38 cellular contexts compared by ENCODE assay signal in the genomic region with DNA sequence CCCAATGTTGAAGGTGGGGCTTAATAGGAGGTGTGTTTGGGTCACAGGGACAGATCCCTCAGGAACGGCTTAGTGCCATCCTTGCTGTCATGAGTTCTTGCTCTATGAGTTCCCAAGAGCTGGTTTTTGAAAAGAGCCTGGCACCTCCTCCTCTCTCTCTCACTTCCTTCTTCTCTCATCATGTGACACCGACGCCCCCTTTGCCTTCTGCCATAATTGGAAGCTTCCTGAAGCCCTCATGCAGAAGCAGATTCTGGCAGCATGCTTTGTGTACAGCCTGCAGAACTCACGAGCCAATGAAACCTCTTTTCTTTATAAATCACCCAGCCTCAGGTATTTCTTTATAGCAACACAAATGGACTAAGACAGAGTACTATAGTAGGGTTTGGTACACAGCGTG.
"Had no signal": no experiment of that assay in that cellular context is flagged by ENCODE, and none has a peak within 500 bp of the region (broad histone marks: within the 10 kb centered on the region; RNA-seq: fewer than 3 reads in every experiment).

No MANE protein-coding gene starts in this region.

- H3K9me3 Mint-ChIP-seq: activated CD4-positive, alpha-beta T cell treated with anti-CD3 and anti-CD28 coated beads, Interleukin-2, amount 10 ng/mL, durations not matched to agents 24 days and 14 days; activated CD8-positive, alpha-beta T cell treated with anti-CD3 and anti-CD28 coated beads for 36 hours; activated naive CD8-positive, alpha-beta T cell treated with anti-CD3 and anti-CD28 coated beads for 36 hours; activated T-helper 17 cell treated with anti-CD3 and anti-CD28 coated beads, Interleukin-2, amount 50 U/mL, for 72 hours; T-helper 1 cell treated with Interleukin-12 subunit alpha and Interleukin-12 subunit beta and Interleukin-4 antibody, amounts not matched to agents 30 μg/mL and 1 μg/mL, for 36 hours; T-helper 2 cell treated with Interferon-gamma antibody and Interleukin-4, amounts not matched to agents 5 μg/mL and 100 μg/mL, for 36 hours had no signal

- DNase-seq: activated CD4-positive, alpha-beta T cell treated with anti-CD3 and anti-CD28 coated beads, Interleukin-2, amount 10 ng/mL, durations not matched to agents 24 days and 14 days; activated CD4-positive, alpha-beta T cell treated with anti-CD3 and anti-CD28 coated beads, Interleukin-2, amount 50 U/mL, for 4 hours; activated CD8-positive, alpha-beta T cell treated with anti-CD3 and anti-CD28 coated beads for 36 hours; activated effector memory CD4-positive, alpha-beta T cell treated with anti-CD3 and anti-CD28 coated beads, Interleukin-2, amount 50 U/mL, for 16 hours; activated naive CD4-positive, alpha-beta T cell; activated naive CD4-positive, alpha-beta T cell treated with anti-CD3 and anti-CD28 coated beads, Interleukin-2, amount 50 U/mL, for 16 hours; activated naive CD8-positive, alpha-beta T cell treated with anti-CD3 and anti-CD28 coated beads for 36 hours; activated T-cell treated with anti-CD3 and anti-CD28 coated beads, Interleukin-2, amount 50 U/mL, for 1 hour; activated T-cell treated with anti-CD3 and anti-CD28 coated beads, Interleukin-2, amount 50 U/mL, for 72 hours; amygdala; body of pancreas; caudate nucleus; cerebellar nuclear complex; KG1; MM.1S; NCI-H1092; NCI-H1436 treated with DMSO at 0.1 percent for 48 hours; NCI-H1694 treated with DMSO at 0.1 percent for 48 hours; NCI-H2029; NCI-H2107; NCI-H2171 treated with DMSO at 0.1 percent for 48 hours; NCI-H2227 treated with DMSO at 0.1 percent for 48 hours; NCI-H446; NCI-H524; NCI-H69; NCI-H82; PC-9; SHP77 treated with DMSO at 0.1 percent for 48 hours; SK-N-SH had no signal

- H3K27me3 Mint-ChIP-seq: activated CD4-positive, alpha-beta T cell treated with anti-CD3 and anti-CD28 coated beads, Interleukin-2, amount 10 ng/mL, durations not matched to agents 24 days and 14 days; activated naive CD8-positive, alpha-beta T cell treated with anti-CD3 and anti-CD28 coated beads for 36 hours had no signal

- H3K36me3 Mint-ChIP-seq: activated naive CD8-positive, alpha-beta T cell treated with anti-CD3 and anti-CD28 coated beads for 36 hours; IgD-negative memory B cell had no signal

- H3K4me2 ChIP-seq: PC-9, SK-N-SH had no signal

- FAIRE-seq: colon, TTC549 had no signal

- H3K4me3 Mint-ChIP-seq: activated CD4-positive, alpha-beta T cell treated with anti-CD3 and anti-CD28 coated beads, Interleukin-2, amount 10 ng/mL, durations not matched to agents 24 days and 14 days; activated CD8-positive, alpha-beta T cell treated with anti-CD3 and anti-CD28 coated beads for 36 hours; activated naive CD8-positive, alpha-beta T cell treated with anti-CD3 and anti-CD28 coated beads for 36 hours; activated T-cell treated with anti-CD3 and anti-CD28 coated beads, Interleukin-2, amount 50 U/mL, for 72 hours; activated T-helper 17 cell treated with anti-CD3 and anti-CD28 coated beads, Interleukin-2, amount 50 U/mL, for 72 hours; IgD-negative memory B cell; T-helper 1 cell treated with Interleukin-12 subunit alpha and Interleukin-12 subunit beta and Interleukin-4 antibody, amounts not matched to agents 30 μg/mL and 1 μg/mL, for 36 hours; T-helper 2 cell treated with Interferon-gamma antibody and Interleukin-4, amounts not matched to agents 5 μg/mL and 100 μg/mL, for 36 hours had no signal

- H3K36me3 ChIP-seq: ascending aorta, breast epithelium, SJSA1 had no signal

- H3K27me3 ChIP-seq: ascending aorta, body of pancreas, breast epithelium, SJSA1 had no signal

- H3K9me3 ChIP-seq: ascending aorta, body of pancreas, breast epithelium, SJSA1, SK-N-SH had no signal

- H3K27ac Mint-ChIP-seq: activated CD4-positive, alpha-beta T cell treated with anti-CD3 and anti-CD28 coated beads, Interleukin-2, amount 10 ng/mL, durations not matched to agents 24 days and 14 days; activated CD8-positive, alpha-beta T cell treated with anti-CD3 and anti-CD28 coated beads for 36 hours; activated naive CD8-positive, alpha-beta T cell treated with anti-CD3 and anti-CD28 coated beads for 36 hours; activated T-cell treated with anti-CD3 and anti-CD28 coated beads, Interleukin-2, amount 50 U/mL, for 72 hours; activated T-helper 17 cell treated with anti-CD3 and anti-CD28 coated beads, Interleukin-2, amount 50 U/mL, for 72 hours; IgD-negative memory B cell; T-helper 1 cell treated with Interleukin-12 subunit alpha and Interleukin-12 subunit beta and Interleukin-4 antibody, amounts not matched to agents 30 μg/mL and 1 μg/mL, for 36 hours; T-helper 2 cell treated with Interferon-gamma antibody and Interleukin-4, amounts not matched to agents 5 μg/mL and 100 μg/mL, for 36 hours had no signal

- H3K4me3 ChIP-seq: ascending aorta, body of pancreas, breast epithelium, PC-9, SJSA1 had no signal

- H2AFZ ChIP-seq: PC-9 had no signal

- H3K27ac ChIP-seq: ascending aorta, body of pancreas, breast epithelium, PC-9, SJSA1 had no signal

- H3K9ac ChIP-seq: SK-N-SH had no signal

- ATAC-seq: activated CD8-positive, alpha-beta T cell treated with anti-CD3 and anti-CD28 coated beads for 36 hours; activated T-cell treated with anti-CD3 and anti-CD28 coated beads, Interleukin-2, amount 50 U/mL, for 72 hours; activated T-helper 17 cell treated with anti-CD3 and anti-CD28 coated beads, Interleukin-2, amount 50 U/mL, for 72 hours; body of pancreas had no signal

- H3K4me1 ChIP-seq: ascending aorta, breast epithelium had no signal

- H3K4me1 Mint-ChIP-seq: activated CD4-positive, alpha-beta T cell treated with anti-CD3 and anti-CD28 coated beads, Interleukin-2, amount 10 ng/mL, durations not matched to agents 24 days and 14 days; activated naive CD8-positive, alpha-beta T cell treated with anti-CD3 and anti-CD28 coated beads for 36 hours; activated T-helper 17 cell treated with anti-CD3 and anti-CD28 coated beads, Interleukin-2, amount 50 U/mL, for 72 hours had no signal
